ENCODE assay signal across 10 cellular contexts in genomic region chr1:179217943-179218507, GRCh38. TPM values are rescaled to one million over a fixed set of nuclear protein-coding genes. Genes with fewer than 3 reads are reported as not detected.
DNase-seq lines count a peak whose midpoint lies in the region; ATAC-seq and TF ChIP-seq lines count a peak whose summit lies in the region.
"Had no signal": no experiment of that assay in that cellular context is flagged by ENCODE, and none has a peak within 500 bp of the region (broad histone marks: within the 10 kb centered on the region; RNA-seq: fewer than 3 reads in every experiment).

No MANE protein-coding gene starts in this region.

- H3K27me3 ChIP-seq in duodenal mucosa (ENCODE audit: control insufficient read depth in 1 of 2, insufficient read depth in 2 of 2, low read length in 2 of 2): no peaks in the 10 kb centered on the region

- POLR2A ChIA-PET in WTC11 (lab: Charles Lee): no interaction called here

- no peak for TF ChIP-seq CTCF in WTC11 (IDR thresholded peaks at IDR 0.05)

- peaks cover 18% of the 10 kb centered on the region; the same call in 1 of the 2 replicates for H3K36me3 Mint-ChIP-seq in WTC11

- ATAC-seq in WTC11 (no peak), HG03097 (IDR thresholded peaks at IDR 0.05; ENCODE audit: low FRiP score, unreplicated experiment) (no peak)

- H3K27ac Mint-ChIP-seq in WTC11: no peak overlapping the region

- no peak overlapping the region for H3K4me3 ChIP-seq in duodenal mucosa (ENCODE audit: low read depth in 1 of 2, low read length in 2 of 2)

- no peak overlapping the region for H3K4me3 Mint-ChIP-seq in WTC11

- no peak overlapping the region for H3K9ac ChIP-seq in duodenal mucosa (ENCODE audit: low read depth in 1 of 2, low read length in 2 of 2)

- no peaks in the 10 kb centered on the region for H3K9me3 Mint-ChIP-seq in WTC11

- H3K4me1 ChIP-seq in duodenal mucosa (ENCODE audit: control insufficient read depth in 1 of 2, insufficient read depth in 2 of 2, low read length in 2 of 2): peaks cover 0 to 5% of the 10 kb centered on the region in 2 donors

- H3K4me1 Mint-ChIP-seq in WTC11: no peaks in the 10 kb centered on the region

- H3K36me3 ChIP-seq in duodenal mucosa (ENCODE audit: control insufficient read depth in 1 of 2, insufficient read depth in 2 of 2, low read length in 2 of 2): peaks cover 0 to 6% of the 10 kb centered on the region in 2 donors

- CTCF ChIA-PET in WTC11 (lab: Charles Lee): no interaction called here

- no peaks in the 10 kb centered on the region for H3K27me3 Mint-ChIP-seq in WTC11 (ENCODE audit: low read depth)

- no peaks in the 10 kb centered on the region for H3K9me3 ChIP-seq in duodenal mucosa (ENCODE audit: control insufficient read depth in 1 of 2, low read length in 2 of 2)

- DNase-seq in CMK (ENCODE audit: low read depth) (peak; percentile 52), NOMO-1 treated with dmso at 0.1 percent for 144 hours (lab: John Stamatoyannopoulos, UW; ENCODE audit: unreplicated experiment) (peak; percentile 63), renal cortical epithelial cell (ENCODE audit: low read depth) (peak; percentile 68), WTC11 (ENCODE audit: low spot score) (no peak), NCI-H2227 (lab: John Stamatoyannopoulos, UW; ENCODE audit: unreplicated experiment) (no peak)
- no peak for DNase-seq in activated CD4-positive, CD25-positive, alpha-beta regulatory T cell treated with anti-CD3 and anti-CD28 coated beads, Interleukin-2, amount 50 U/mL, for 72 hours
- DNase-seq: central memory CD4-positive, alpha-beta T cell; SHP77 had no signal

- H3K27ac ChIP-seq in duodenal mucosa (ENCODE audit: low read depth, low read length): peak overlapping the region; percentile 14

TF ChIP-seq in WTC11, 78 proteins besides CTCF, POLR2A, EP300 and RAD21:
- TF ChIP-seq ZBTB21 (CRISPR knock-in tag; IDR thresholded peaks at IDR 0.05; ENCODE audit: borderline replicate concordance) (no peak), MYBL2 (CRISPR knock-in tag; IDR thresholded peaks at IDR 0.05) (no peak), TP53 (CRISPR knock-in tag; IDR thresholded peaks at IDR 0.05) (no peak), NR1H2 (CRISPR knock-in tag; IDR thresholded peaks at IDR 0.05) (no peak), RELA (CRISPR knock-in tag; IDR thresholded peaks at IDR 0.05; ENCODE audit: borderline replicate concordance) (no peak), CREM (CRISPR knock-in tag; IDR thresholded peaks at IDR 0.05) (no peak)

RNA-seq across cellular contexts. Expression of gene ABL2, which starts 11.5 kb away (rescaled TPM):
- 44.6 and 52.2 TPM in 2 replicates for total RNA-seq in renal cortical epithelial cell
- total RNA-seq in WTC11 (2021): 18.3 to 20.1 TPM (median 19.2 TPM) in 3 replicates

Comparison
In these comparisons a context has a peak if more than half of its experiments do, and no peak if none do; other contexts are left out.
1. DNase-seq: peak in CMK (single experiment), NOMO-1 treated with dmso at 0.1 percent for 144 hours (single experiment) and renal cortical epithelial cell (single experiment); none in WTC11 (single experiment), NCI-H2227 (single experiment) and activated CD4-positive, CD25-positive, alpha-beta regulatory T cell treated with anti-CD3 and anti-CD28 coated beads, Interleukin-2, amount 50 U/mL, for 72 hours (single experiment).